8 cellular contexts compared by ENCODE assay signal in genomic region chrX:105822138-105823091, GRCh38. TPM values are rescaled to one million over a fixed set of nuclear protein-coding genes. Genes with fewer than 3 reads are reported as not detected.
DNase-seq lines count a peak whose midpoint lies in the region; ATAC-seq, FAIRE-seq and TF ChIP-seq lines count a peak whose summit lies in the region.

Gene NRK (plus strand): TSS chrX:105822539. CDS start chrX:105822846, 307 bp downstream.

- H2AFZ ChIP-seq in HepG2 (ENCODE audit: low read length) (no peak within 1 kb of the TSS), osteoblast (ENCODE audit: low read length) (no peak within 1 kb of the TSS)

- in situ Hi-C loops in HepG2 (cut with HindIII; ENCODE audit: extremely low pct_ligation_motif_present, low pct_unique_long_range_greater_than_20kb): no loop called here

- H3K27me3 ChIP-seq in right lobe of liver (peaks cover 0 to 29% of the 10 kb centered on the region in 2 donors), HepG2 (ENCODE audit: control insufficient read depth in 1 of 2, insufficient read depth in 2 of 2, low read length in 2 of 2) (peaks cover 0 to 4% of the 10 kb centered on the region in 2 experiments; a peak in 1 of 5 replicates), left ventricle myocardium inferior (ENCODE audit: low read depth) (peaks cover 45% of the 10 kb centered on the region), osteoblast (ENCODE audit: insufficient read depth, low read length) (peaks cover 18% of the 10 kb centered on the region), dorsolateral prefrontal cortex (peaks cover 0 to 85% (median 59%) of the 10 kb centered on the region in 45 donors)

- intact Hi-C loops in right lobe of liver (cut with DNase I): no loop called here
- intact Hi-C loops in HepG2 (cut with micrococcal nuclease; ENCODE audit: unreplicated experiment): no loop called here
- intact Hi-C loops in left ventricle myocardium inferior (cut with micrococcal nuclease): no loop called here
- intact Hi-C loops in dorsolateral prefrontal cortex (cut with DNase I): no loop called here

- H3K4me2 ChIP-seq in HepG2 (ENCODE audit: low read depth, low read length): no peak within 1 kb of the TSS
- H3K4me2 ChIP-seq in osteoblast (ENCODE audit: insufficient read depth, low read length): no peak within 1 kb of the TSS

- BruUV-seq in HepG2 (replicated peaks; lab: Mats Ljungman, UMichigan): no TSS peak

- DNase-seq in right lobe of liver (peak in 2 of 3 donors; percentile 17 to 43), HepG2 (ENCODE audit: low spot score) (no peak), left ventricle myocardium inferior (peak; percentile 22), osteoblast (ENCODE audit: insufficient read length, low spot score, missing footprints) (peak; percentile 8), dorsolateral prefrontal cortex (no peak), T-helper 2 cell (no peak)

- H3K79me2 ChIP-seq in HepG2 (ENCODE audit: insufficient read depth, low read length) (no peaks in the 10 kb centered on the region), osteoblast (ENCODE audit: insufficient read depth, low read length) (no peaks in the 10 kb centered on the region)

- H3K9me3 ChIP-seq in right lobe of liver: no peaks in the 10 kb centered on the region
- no peaks in the 10 kb centered on the region for H3K9me3 ChIP-seq in HepG2 (ENCODE audit: low read length)
- H3K9me3 ChIP-seq in left ventricle myocardium inferior (replicated peaks): no peaks in the 10 kb centered on the region
- H3K9me3 ChIP-seq in osteoblast (ENCODE audit: low read depth, low read length): no peaks in the 10 kb centered on the region

- TF ChIP-seq CTCF in right lobe of liver (IDR thresholded peaks at IDR 0.05) (no peak), HepG2 (CRISPR knock-in tag; IDR thresholded peaks at IDR 0.05) (no peak), left ventricle myocardium inferior (IDR thresholded peaks at IDR 0.05; ENCODE audit: borderline replicate concordance) (no peak), osteoblast (IDR thresholded peaks at IDR 0.05; ENCODE audit: extremely low read depth, low read depth, low read length) (no peak), dorsolateral prefrontal cortex (IDR thresholded peaks at IDR 0.05 in 54 of 56, conservative IDR thresholded peaks at IDR 0.05 in 2 of 56; ENCODE audit: low read depth in 1 of 56, partially characterized antibody in 56 of 56) (no peak)

- no peaks in the 10 kb centered on the region for H3K36me3 ChIP-seq in right lobe of liver
- no peaks in the 10 kb centered on the region for H3K36me3 ChIP-seq in HepG2 (replicated peaks in 1 of 2; ENCODE audit: control insufficient read depth in 1 of 2, insufficient read depth in 2 of 2, low read length in 2 of 2)
- H3K36me3 ChIP-seq in left ventricle myocardium inferior: no peaks in the 10 kb centered on the region
- no peaks in the 10 kb centered on the region for H3K36me3 ChIP-seq in osteoblast (ENCODE audit: insufficient read depth, low read length)

- 24% methylated on average over 35 of the region's 76 CpGs for WGBS in right lobe of liver (ENCODE audit: insufficient coverage, low coverage, low lambda C conversion rate, missing lambda C conversion rate)
- WGBS in HepG2 (ENCODE audit: low lambda C conversion rate): 73% methylated on average over 35 of the region's 76 CpGs

- CTCF ChIA-PET in HepG2 (lab: Yijun Ruan, JAX; ENCODE audit: low intra/inter-chr PET ratio, low total read pairs): no interaction called here

- H3K4me1 ChIP-seq in right lobe of liver (no peaks in the 10 kb centered on the region), HepG2 (ENCODE audit: insufficient read depth, low read length) (no peaks in the 10 kb centered on the region), left ventricle myocardium inferior (no peaks in the 10 kb centered on the region), osteoblast (ENCODE audit: insufficient read depth, low read length) (no peaks in the 10 kb centered on the region)

- ATAC-seq in right lobe of liver (peak in 3 of 4 donors; percentile 13 to 37 (median 15)), HepG2 (no peak), GM18909 (IDR thresholded peaks at IDR 0.05; ENCODE audit: poor library complexity, unreplicated experiment) (no peak), GM18858 (IDR thresholded peaks at IDR 0.05; ENCODE audit: unreplicated experiment) (no peak)

- H3K4me3 ChIP-seq in right lobe of liver (no peak within 1 kb of the TSS), HepG2 (replicated peaks in 1 of 3; ENCODE audit: insufficient read depth in 1 of 3, low read depth in 2 of 3, low read length in 3 of 3) (no peak within 1 kb of the TSS), left ventricle myocardium inferior (peak within 1 kb of the TSS; percentile 58), osteoblast (ENCODE audit: insufficient read depth, low read length) (peak within 1 kb of the TSS; percentile 16), dorsolateral prefrontal cortex (peak within 1 kb of the TSS in 24 of 59 donors; percentile 0 to 47 (median 27))

- TF ChIP-seq POLR2A in right lobe of liver (IDR thresholded peaks at IDR 0.05) (no peak), HepG2 (IDR thresholded peaks at IDR 0.05; ENCODE audit: insufficient read depth in 1 of 2, low read depth in 2 of 2, low read length in 2 of 2) (no peak)

- H3K9ac ChIP-seq in HepG2 (ENCODE audit: insufficient read depth, low read depth, low read length): no peak within 1 kb of the TSS

- H3K27ac ChIP-seq in right lobe of liver (no peak within 1 kb of the TSS), HepG2 (ENCODE audit: extremely low read length, insufficient read depth, low read length) (no peak within 1 kb of the TSS), left ventricle myocardium inferior (replicated peaks) (peak within 1 kb of the TSS; percentile 51), osteoblast (ENCODE audit: low read depth, low read length) (no peak within 1 kb of the TSS), dorsolateral prefrontal cortex (no peak within 1 kb of the TSS)

- POLR2A ChIA-PET in HepG2 (lab: Yijun Ruan, JAX): no interaction called here

- FAIRE-seq in HepG2 (lab: Jason Lieb, UNC): no peak

- TF ChIP-seq RAD21 in HepG2 (CRISPR knock-in tag; IDR thresholded peaks at IDR 0.05): no peak

- no peak for TF ChIP-seq EP300 in HepG2 (IDR thresholded peaks at IDR 0.05; ENCODE audit: low read depth in 2 of 2, low read length in 2 of 2)
- TF ChIP-seq EP300 in HepG2 (CRISPR knock-in tag; IDR thresholded peaks at IDR 0.05; ENCODE audit: borderline replicate concordance): no peak

- H4K20me1 ChIP-seq in HepG2 (ENCODE audit: insufficient read depth, low read length): no peaks in the 10 kb centered on the region
- H4K20me1 ChIP-seq in osteoblast (ENCODE audit: insufficient read depth, low read length): no peaks in the 10 kb centered on the region

TF ChIP-seq in HepG2, 621 proteins besides CTCF, POLR2A, EP300 and RAD21 (continues in another document):
- TF ChIP-seq NFIB (CRISPR knock-in tag; IDR thresholded peaks at IDR 0.05; ENCODE audit: borderline replicate concordance) (no peak), BATF2 (CRISPR knock-in tag; IDR thresholded peaks at IDR 0.05) (no peak)
- TF ChIP-seq, protein P1, sequence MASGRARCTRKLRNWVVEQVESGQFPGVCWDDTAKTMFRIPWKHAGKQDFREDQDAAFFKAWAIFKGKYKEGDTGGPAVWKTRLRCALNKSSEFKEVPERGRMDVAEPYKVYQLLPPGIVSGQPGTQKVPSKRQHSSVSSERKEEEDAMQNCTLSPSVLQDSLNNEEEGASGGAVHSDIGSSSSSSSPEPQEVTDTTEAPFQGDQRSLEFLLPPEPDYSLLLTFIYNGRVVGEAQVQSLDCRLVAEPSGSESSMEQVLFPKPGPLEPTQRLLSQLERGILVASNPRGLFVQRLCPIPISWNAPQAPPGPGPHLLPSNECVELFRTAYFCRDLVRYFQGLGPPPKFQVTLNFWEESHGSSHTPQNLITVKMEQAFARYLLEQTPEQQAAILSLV (CRISPR knock-in tag; IDR thresholded peaks at IDR 0.05; ENCODE audit: borderline replicate concordance): no peak

RNA-seq across cellular contexts. Expression of gene NRK, which starts in this region (rescaled TPM):
- total RNA-seq in right lobe of liver: under 1 TPM in 3 of 6 experiments, not detected in 3; 0.02 to 0.04 (median 0.02) TPM
- not detected in 2 replicates for total RNA-seq in HepG2 (2016; rRNA removed; fragmentation: Illumina TruSeq; extraction: Trizol)
- total RNA-seq in HepG2 (2016; cell fraction: cytosol; rRNA removed; fragmentation: Illumina TruSeq; extraction: Trizol; ENCODE audit: low read depth): not detected in 2 replicates
- total RNA-seq in HepG2 (2016; cell fraction: insoluble cytoplasmic fraction; rRNA removed; fragmentation: Illumina TruSeq; extraction: Trizol): not detected in 2 replicates
- not detected in 2 replicates for total RNA-seq in HepG2 (2016; cell fraction: membrane; rRNA removed; fragmentation: Illumina TruSeq; extraction: Trizol)
- not detected in 2 replicates for total RNA-seq in HepG2 (2016; cell fraction: nucleus; rRNA removed; fragmentation: Illumina TruSeq; extraction: Trizol)
- polyA plus RNA-seq in HepG2 (2011; rRNA removed): not detected in 2 replicates
- polyA plus RNA-seq in HepG2 (2011; cell fraction: cytosol; rRNA removed): not detected in 2 replicates
- not detected in 2 replicates for polyA plus RNA-seq in HepG2 (2011; cell fraction: nucleus; rRNA removed)
- polyA plus RNA-seq in HepG2 (2012): not detected in 2 replicates
- polyA plus RNA-seq in HepG2 (2016; cell fraction: cytosol; fragmentation: Illumina TruSeq; extraction: Trizol; ENCODE audit: low read depth): not detected in 2 replicates
- polyA plus RNA-seq in HepG2 (2016; cell fraction: insoluble cytoplasmic fraction; fragmentation: Illumina TruSeq; extraction: Trizol; ENCODE audit: low read depth): not detected in 2 replicates
- polyA plus RNA-seq in HepG2 (2016; cell fraction: membrane; fragmentation: Illumina TruSeq; extraction: Trizol; ENCODE audit: low read depth): not detected in 2 replicates
- polyA plus RNA-seq in HepG2 (2016; cell fraction: nucleus; fragmentation: Illumina TruSeq; extraction: Trizol; ENCODE audit: insufficient read depth, low read depth): not detected in 2 replicates
- polyA minus RNA-seq in HepG2 (2011; rRNA and poly(A)+ RNA removed; ENCODE audit: low replicate concordance): not detected in 2 replicates
- not detected in 2 replicates for polyA minus RNA-seq in HepG2 (2011; cell fraction: cytosol; rRNA and poly(A)+ RNA removed)
- polyA minus RNA-seq in HepG2 (2011; cell fraction: nucleus; rRNA and poly(A)+ RNA removed): not detected in 2 replicates
- total RNA-seq in left ventricle myocardium inferior: 2.7 TPM
- under 0.01 TPM in 1 of 2 replicates, not detected in the other for total RNA-seq in osteoblast
- total RNA-seq in dorsolateral prefrontal cortex: under 1 TPM in 48 of 120 experiments, not detected in 72; 0.06 to 0.70 (median 0.15) TPM

Comparison
In these comparisons a context has a peak if more than half of its experiments do, and no peak if none do; other contexts are left out.
1. Peak in DNase-seq and ATAC-seq in right lobe of liver; RNA of the gene not detected or under 1 TPM.
2. Peak in DNase-seq and H3K4me3 ChIP-seq in osteoblast; RNA of the gene not detected or under 1 TPM.